ENCODE assay signal across 8 cellular contexts in the genomic region with DNA sequence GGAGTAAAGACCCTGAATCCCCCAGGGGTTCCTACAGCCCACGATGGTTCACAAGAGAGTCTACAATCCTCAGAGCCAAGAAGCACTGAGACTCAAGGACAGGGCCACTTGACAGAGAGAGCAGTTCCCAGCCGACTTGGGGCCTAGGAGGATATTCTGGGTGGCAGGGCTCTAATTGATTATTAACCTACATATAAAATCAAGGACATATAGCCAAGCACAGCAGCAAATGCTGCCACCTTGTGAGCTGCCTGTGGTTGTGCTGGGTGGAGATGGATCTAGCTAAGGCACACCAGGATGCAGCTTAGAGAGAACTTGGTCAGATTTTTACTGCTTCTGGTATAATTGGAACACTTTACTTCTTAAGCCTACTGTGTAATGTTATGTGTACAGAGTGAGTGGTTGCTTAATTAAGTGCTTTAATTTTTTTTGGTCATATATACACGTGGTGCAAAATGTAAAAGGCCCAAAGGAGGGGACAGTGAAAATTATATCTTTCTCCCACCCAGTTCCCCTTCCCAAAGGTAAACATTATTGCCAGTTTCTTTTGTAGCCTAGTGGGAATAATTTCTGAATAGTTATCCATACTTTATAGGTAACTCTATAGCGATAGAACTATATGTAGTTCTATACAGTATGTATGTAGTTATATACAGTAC.
DNase-seq lines count a peak whose midpoint lies in the region; ATAC-seq and TF ChIP-seq lines count a peak whose summit lies in the region.

No MANE protein-coding gene starts in this region.

- no peaks in the 10 kb centered on the region for H3K4me1 ChIP-seq in SJCRH30

- peaks cover 78 to 86% of the 10 kb centered on the region in 2 donors for H3K4me1 Mint-ChIP-seq in natural killer cell treated with Interleukin-12 subunit alpha and Interleukin-12 subunit beta and Interleukin-15 and Interleukin-18, amount 100 ng/mL, for 72 hours (ENCODE audit: low read depth in 2 of 2)

- H3K27me3 ChIP-seq in SJCRH30 = no peaks in the 10 kb centered on the region

- ATAC-seq in natural killer cell treated with Interleukin-12 subunit alpha and Interleukin-12 subunit beta and Interleukin-15 and Interleukin-18, amount 100 ng/mL, for 72 hours = no peak
- no peak for ATAC-seq in HG03175 (IDR thresholded peaks at IDR 0.05; ENCODE audit: unreplicated experiment)

- H3K27ac ChIP-seq in VCaP (peak overlapping the region; percentile 42; the same call in 1 of the 2 replicates), SJCRH30 (no peak overlapping the region)

- TF ChIP-seq CTCF in GM12864 (IDR thresholded peaks at IDR 0.05; ENCODE audit: low read depth, low read length, missing control alignments) (peak; percentile 49), VCaP (conservative IDR thresholded peaks at IDR 0.05) (peak; percentile 81)

- no peaks in the 10 kb centered on the region for H3K27me3 Mint-ChIP-seq in natural killer cell treated with Interleukin-12 subunit alpha and Interleukin-12 subunit beta and Interleukin-15 and Interleukin-18, amount 100 ng/mL, for 72 hours

- H3K9me3 Mint-ChIP-seq in natural killer cell treated with Interleukin-12 subunit alpha and Interleukin-12 subunit beta and Interleukin-15 and Interleukin-18, amount 100 ng/mL, for 72 hours = no peaks in the 10 kb centered on the region

- peak overlapping the region; percentile 90 to 96 for H3K27ac Mint-ChIP-seq in natural killer cell treated with Interleukin-12 subunit alpha and Interleukin-12 subunit beta and Interleukin-15 and Interleukin-18, amount 100 ng/mL, for 72 hours

- peak overlapping the region; percentile 86 for H3K4me3 Mint-ChIP-seq in natural killer cell treated with Interleukin-12 subunit alpha and Interleukin-12 subunit beta and Interleukin-15 and Interleukin-18, amount 100 ng/mL, for 72 hours

- no peaks in the 10 kb centered on the region for H3K36me3 Mint-ChIP-seq in natural killer cell treated with Interleukin-12 subunit alpha and Interleukin-12 subunit beta and Interleukin-15 and Interleukin-18, amount 100 ng/mL, for 72 hours

- DNase-seq in GM12864 (ENCODE audit: low read depth) = no peak
- peak; percentile 25 for DNase-seq in HK-2 (ENCODE audit: unreplicated experiment)
- DNase-seq in cerebellar cortex (ENCODE audit: low spot score) = peak; percentile 64
- peak; percentile 71 for DNase-seq in natural killer cell treated with Interleukin-12 subunit alpha and Interleukin-12 subunit beta and Interleukin-15 and Interleukin-18, amount 100 ng/mL, for 72 hours (ENCODE audit: low spot score)
- no peak for DNase-seq in C1 segment of cervical spinal cord (lab: John Stamatoyannopoulos, UW)
- DNase-seq in SJCRH30 = no peak

- no peaks in the 10 kb centered on the region for H3K36me3 ChIP-seq in SJCRH30

- H3K9me3 ChIP-seq in SJCRH30 (replicated peaks) = no peaks in the 10 kb centered on the region

- no peak overlapping the region for H3K4me3 ChIP-seq in GM12864 (ENCODE audit: low read depth, low read length)
- H3K4me3 ChIP-seq in SJCRH30 = no peak overlapping the region

Comparison
In these comparisons a context has a peak if more than half of its experiments do, and no peak if none do; other contexts are left out.
1. DNase-seq: peak in HK-2 (single experiment), cerebellar cortex (single experiment) and natural killer cell treated with Interleukin-12 subunit alpha and Interleukin-12 subunit beta and Interleukin-15 and Interleukin-18, amount 100 ng/mL, for 72 hours (single experiment); none in GM12864 (single experiment), C1 segment of cervical spinal cord (0 of 14) and SJCRH30 (0 of 2).